ENCODE assay signal across 8 cellular contexts in the genomic region with DNA sequence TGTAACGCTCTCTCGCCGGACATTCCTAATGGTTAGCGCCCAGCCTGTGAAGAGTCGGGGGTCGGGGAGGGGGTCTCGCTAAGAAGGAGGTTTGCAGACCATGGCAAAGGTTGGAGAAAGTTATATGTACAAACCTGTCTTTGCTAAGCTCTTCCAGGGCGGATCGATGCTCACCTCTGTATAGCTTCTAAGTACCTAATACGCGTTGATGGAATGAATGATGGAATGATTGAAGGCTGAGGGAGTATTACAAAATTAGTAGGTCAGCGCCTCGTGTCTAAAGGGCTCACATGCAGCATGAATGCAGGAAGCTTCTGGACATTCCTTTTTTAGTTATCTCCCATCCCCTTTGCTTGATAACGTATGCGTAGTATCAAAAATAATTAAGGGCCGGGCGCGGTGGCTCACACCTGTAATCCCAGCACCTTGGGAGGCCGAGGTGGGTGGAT. TPM values are rescaled to one million over a fixed set of nuclear protein-coding genes. Genes with fewer than 3 reads are reported as not detected.
A peak's percentile ranks its signal among the peaks of the same experiment; 100 is the strongest.
DNase-seq lines count a peak whose midpoint lies in the region; ATAC-seq and TF ChIP-seq lines count a peak whose summit lies in the region.

No MANE protein-coding gene starts in this region.

- H3K4me3 Mint-ChIP-seq in central memory CD8-positive, alpha-beta T cell, result peak overlapping the region; percentile 75

- H4K8ac ChIP-seq in IMR-90 (ENCODE audit: low read depth in 2 of 2, low read length in 2 of 2), result peak overlapping the region; percentile 68 to 91; a peak in 3 of 4 replicates

- no peak for ATAC-seq in IMR-90 (ENCODE audit: low read depth)
- no peak for ATAC-seq in central memory CD8-positive, alpha-beta T cell (replicated peaks; ENCODE audit: extremely low read depth, poor library complexity, severe bottlenecking)
- no peak for ATAC-seq in HG03025 (IDR thresholded peaks at IDR 0.05; ENCODE audit: low FRiP score, unreplicated experiment)

- POLR2A ChIA-PET in AG04449 (lab: Yijun Ruan, JAX) (interaction anchor here (0.5 to 1.2 kb wide), 4 partner anchors 13 to 116 kb away, joined by 3 to 7 read pairs (median 4); partner anchors contain the start of gene WDR5B), IMR-90 (lab: Charles Lee; ENCODE audit: unreplicated experiment) (no interaction called here)

- no peaks in the 10 kb centered on the region for H3K9me3 Mint-ChIP-seq in central memory CD8-positive, alpha-beta T cell

- H3K4me1 Mint-ChIP-seq in central memory CD8-positive, alpha-beta T cell, result peaks cover 43% of the 10 kb centered on the region

- peak overlapping the region; percentile 45; the same call in 1 of the 3 replicates for H2BK15ac ChIP-seq in IMR-90 (ENCODE audit: low read depth, low read length)

- no peaks in the 10 kb centered on the region for H3K36me3 ChIP-seq in IMR-90 (ENCODE audit: control insufficient read depth, insufficient read depth, low read length)
- no peaks in the 10 kb centered on the region for H3K36me3 ChIP-seq in muscle layer of colon (ENCODE audit: insufficient read depth, low read length)

- H2AK9ac ChIP-seq in IMR-90 (replicated peaks; ENCODE audit: low read depth, low read length, poor library complexity), result peak overlapping the region; percentile 90

- H3K14ac ChIP-seq in IMR-90 (replicated peaks; ENCODE audit: low read depth, low read length), result peak overlapping the region; percentile 61; the same call in 1 of the 2 replicates

- peak overlapping the region; percentile 8; the same call in 1 of the 2 replicates for H2BK20ac ChIP-seq in IMR-90 (ENCODE audit: low read depth, low read length)

- H3K27ac ChIP-seq in IMR-90 (ENCODE audit: insufficient read depth, low read length) (no peak overlapping the region), muscle layer of colon (ENCODE audit: low read depth, low read length) (peak overlapping the region; percentile 95)

- no peak overlapping the region for H2AK5ac ChIP-seq in IMR-90 (ENCODE audit: low read depth, low read length)

- H3K79me1 ChIP-seq in IMR-90 (ENCODE audit: low read depth in 1 of 2, low read length in 2 of 2), result peaks cover 2 to 20% of the 10 kb centered on the region in 2 experiments; a peak in 2 of 4 replicates

- no peak overlapping the region for H2BK5ac ChIP-seq in IMR-90 (ENCODE audit: low read depth, low read length, poor library complexity, severe bottlenecking)

- no peak overlapping the region for H3K56ac ChIP-seq in IMR-90 (ENCODE audit: extremely low read depth, insufficient read depth, low read length)

- dilution Hi-C loops in IMR-90 (cut with HindIII; ENCODE audit: low sequenced_read_pairs, unreplicated experiment), result no loop called here

- WGBS in IMR-90 (ENCODE audit: extremely low coverage in 2 of 2, insufficient read length in 1 of 2), 2 experiments, result no CpG with 5 or more reads among the region's 19 CpGs

- H2AFZ ChIP-seq in IMR-90 (replicated peaks; ENCODE audit: low read length, poor library complexity), result peak overlapping the region; percentile 99

- peaks cover 45% of the 10 kb centered on the region for H4K20me1 ChIP-seq in IMR-90 (ENCODE audit: insufficient read depth, low read length)

- BruUV-seq in IMR-90 (replicated peaks; lab: Mats Ljungman, UMichigan), result no TSS peak

- TF ChIP-seq CTCF in AG04449 (IDR thresholded peaks at IDR 0.05; ENCODE audit: insufficient read depth, low read length, missing control alignments) (no peak), IMR-90 (conservative IDR thresholded peaks at IDR 0.05; ENCODE audit: low read depth, low read length) (no peak)

- peak overlapping the region; percentile 13; the same call in 1 of the 2 replicates for H4K91ac ChIP-seq in IMR-90 (ENCODE audit: insufficient read depth, low read depth, low read length)

- peak overlapping the region; percentile 90 for H3K4me2 ChIP-seq in IMR-90 (ENCODE audit: low read depth, low read length)

- no peak overlapping the region for H2BK120ac ChIP-seq in IMR-90 (ENCODE audit: low read depth, low read length)

- H3K4me1 ChIP-seq in IMR-90 (ENCODE audit: control insufficient read depth, insufficient read depth, low read length) (0 out of 2 replicates have a peak, but pooled peaks cover 3% of the 10 kb centered on the region), muscle layer of colon (ENCODE audit: insufficient read depth, low read length) (peaks cover 21% of the 10 kb centered on the region)

- TF ChIP-seq RAD21 in IMR-90 (IDR thresholded peaks at IDR 0.05; ENCODE audit: low read length), result no peak

- H3K27me3 Mint-ChIP-seq in central memory CD8-positive, alpha-beta T cell, result no peaks in the 10 kb centered on the region

- peak overlapping the region; percentile 57; the same call in 1 of the 2 replicates for H3K9ac ChIP-seq in IMR-90 (ENCODE audit: low read depth, low read length)
- H3K9ac ChIP-seq in muscle layer of colon (ENCODE audit: low read length), result peak overlapping the region; percentile 25

- H4K5ac ChIP-seq in IMR-90 (ENCODE audit: low read depth, low read length), result peak overlapping the region; percentile 59

- DNase-seq in AG04449 (ENCODE audit: low read depth, low spot score), result no peak
- DNase-seq in IMR-90, result no peak
- DNase-seq in central memory CD8-positive, alpha-beta T cell (ENCODE audit: low spot score in 2 of 2), result no peak
- no peak for DNase-seq in kidney glomerular epithelial cell (lab: John Stamatoyannopoulos, UW)
- no peak for DNase-seq in SW 1271 (lab: John Stamatoyannopoulos, UW)
- DNase-seq in NCI-H1417 (lab: John Stamatoyannopoulos, UW), result no peak

- peak overlapping the region; percentile 38; the same call in 1 of the 2 replicates for H3K4ac ChIP-seq in IMR-90 (ENCODE audit: low read depth, low read length)

- H3K9me1 ChIP-seq in IMR-90 (ENCODE audit: insufficient read depth, low read length), result peaks cover 10% of the 10 kb centered on the region

- intact Hi-C loops in IMR-90 (cut with micrococcal nuclease), result no loop called here

- peak overlapping the region; percentile 78 for H3K27ac Mint-ChIP-seq in central memory CD8-positive, alpha-beta T cell (ENCODE audit: low read depth)

- H3K27me3 ChIP-seq in IMR-90 (ENCODE audit: control insufficient read depth, insufficient read depth, low read length) (no peaks in the 10 kb centered on the region), muscle layer of colon (ENCODE audit: control insufficient read depth in 1 of 2, insufficient read depth in 2 of 2, low read length in 2 of 2) (no peaks in the 10 kb centered on the region)

- CTCF ChIA-PET in AG04449 (lab: Yijun Ruan, JAX) (interaction anchor here (0.7 to 1.6 kb wide), 4 partner anchors 18 to 166 kb away, joined by 3 to 4 read pairs (median 4); partner anchors contain the start of gene PARP14), IMR-90 (lab: Yijun Ruan, JAX) (interaction anchor here (0.6 kb wide), 1 partner anchor 22 kb away, joined by 4 read pairs; no protein-coding TSS in a partner anchor)

- H3K18ac ChIP-seq in IMR-90 (ENCODE audit: low read depth, low read length), result no peak overlapping the region

- no peak for TF ChIP-seq POLR2A in IMR-90 (IDR thresholded peaks at IDR 0.05; ENCODE audit: low read depth, low read length)

- in situ Hi-C loops in IMR-90 (cut with MboI; ENCODE audit: low sequenced_read_pairs), result no loop called here

- H3K36me3 Mint-ChIP-seq in central memory CD8-positive, alpha-beta T cell (ENCODE audit: insufficient read depth), result peaks cover 13% of the 10 kb centered on the region

- H3K9me3 ChIP-seq in IMR-90 (ENCODE audit: control insufficient read depth, insufficient read depth, low read length) (no peaks in the 10 kb centered on the region), muscle layer of colon (ENCODE audit: low read length) (no peaks in the 10 kb centered on the region)

- peak overlapping the region; percentile 1 for H3K23ac ChIP-seq in IMR-90 (ENCODE audit: low read depth, low read length)

- peak overlapping the region; percentile 82 for H3K4me3 ChIP-seq in AG04449 (ENCODE audit: low read depth, low read length)
- peak overlapping the region; percentile 88 for H3K4me3 ChIP-seq in IMR-90 (ENCODE audit: insufficient read depth, low read depth, low read length)
- H3K4me3 ChIP-seq in muscle layer of colon (ENCODE audit: low read depth in 1 of 2, low read length in 2 of 2), result peak overlapping the region; percentile 70 to 92

TF ChIP-seq in IMR-90, 13 proteins besides CTCF, POLR2A, EP300 and RAD21 (continues in another document):
- no peak for TF ChIP-seq RCOR1 (IDR thresholded peaks at IDR 0.05; ENCODE audit: insufficient replicate concordance, low read length)
- no peak for TF ChIP-seq ELK1 (IDR thresholded peaks at IDR 0.05; ENCODE audit: borderline replicate concordance, low read depth, low read length)
- TF ChIP-seq MXI1 (IDR thresholded peaks at IDR 0.05; ENCODE audit: borderline replicate concordance, low read depth, low read length), result no peak
- TF ChIP-seq CHD1 (IDR thresholded peaks at IDR 0.05; ENCODE audit: low read depth, low read length), result no peak
- no peak for TF ChIP-seq BHLHE40 (IDR thresholded peaks at IDR 0.05; ENCODE audit: low read depth, low read length)
- TF ChIP-seq CEBPB (IDR thresholded peaks at IDR 0.05; ENCODE audit: low read depth, low read length), result no peak
- no peak for TF ChIP-seq SMC3 (IDR thresholded peaks at IDR 0.05; ENCODE audit: low read depth, low read length)
- no peak for TF ChIP-seq FOS (IDR thresholded peaks at IDR 0.05; ENCODE audit: low read depth, low read length)

RNA-seq across cellular contexts. Expression of gene KPNA1, which starts 0.3 kb away (rescaled TPM):
- total RNA-seq in IMR-90 (2012; rRNA removed), result 53.3 and 112 TPM in 2 replicates
- polyA plus RNA-seq in IMR-90 (2012; rRNA removed), result 27.6 and 30.6 TPM in 2 replicates
- polyA plus RNA-seq in IMR-90 (2012; cell fraction: cytosol; rRNA removed), result 8.3 and 20.0 TPM in 2 replicates
- polyA plus RNA-seq in IMR-90 (2012; cell fraction: nucleus; rRNA removed; ENCODE audit: low replicate concordance), result 5.5 and 27.1 TPM in 2 replicates

RNA-seq across cellular contexts. Expression of gene PARP9, which starts 49.1 kb away (rescaled TPM):
- 7.7 and 8.6 TPM in 2 replicates for total RNA-seq in IMR-90 (2012; rRNA removed)
- 5.5 and 6.7 TPM in 2 replicates for polyA plus RNA-seq in IMR-90 (2012; rRNA removed)
- polyA plus RNA-seq in IMR-90 (2012; cell fraction: cytosol; rRNA removed), result 1.9 and 2.1 TPM in 2 replicates
- 1.3 and 9.0 TPM in 2 replicates for polyA plus RNA-seq in IMR-90 (2012; cell fraction: nucleus; rRNA removed; ENCODE audit: low replicate concordance)

RNA-seq across cellular contexts. Expression of gene DTX3L, which starts 49.1 kb away (rescaled TPM):
- 7.9 and 8.9 TPM in 2 replicates for total RNA-seq in IMR-90 (2012; rRNA removed)
- 3.0 and 4.1 TPM in 2 replicates for polyA plus RNA-seq in IMR-90 (2012; rRNA removed)
- 1.5 and 2.4 TPM in 2 replicates for polyA plus RNA-seq in IMR-90 (2012; cell fraction: cytosol; rRNA removed)
- 0.60 and 2.5 TPM in 2 replicates for polyA plus RNA-seq in IMR-90 (2012; cell fraction: nucleus; rRNA removed; ENCODE audit: low replicate concordance)
